17 cellular contexts compared by ENCODE assay signal in the genomic region with DNA sequence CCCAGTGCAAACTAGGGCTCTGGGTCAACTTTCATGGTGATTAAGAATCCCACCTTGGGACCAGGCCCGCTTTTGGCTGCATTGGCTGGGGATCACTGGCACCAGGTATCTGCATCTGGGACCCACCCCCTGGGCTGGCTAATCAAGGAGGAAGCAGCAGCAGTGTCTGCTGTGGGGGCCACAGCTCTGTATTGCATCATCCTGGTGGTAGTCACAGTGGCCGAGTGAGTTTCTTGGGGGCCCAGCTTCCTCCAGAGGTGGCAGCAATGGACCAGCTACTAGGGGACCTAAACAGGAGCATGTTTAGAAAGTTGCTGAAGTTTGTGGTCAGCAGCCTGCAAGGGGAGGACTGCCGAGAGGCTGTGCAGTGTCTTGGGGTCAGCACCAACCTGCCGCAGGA. TPM values are rescaled to one million over a fixed set of nuclear protein-coding genes. Genes with fewer than 3 reads are reported as not detected.
"Had no signal": no experiment of that assay in that cellular context is flagged by ENCODE, and none has a peak within 500 bp of the region (broad histone marks: within the 10 kb centered on the region; RNA-seq: fewer than 3 reads in every experiment).

No MANE protein-coding gene starts in this region.

- ATAC-seq: foreskin keratinocyte, left lung, natural killer cell, upper lobe of right lung had no signal

- H3K9me3 Mint-ChIP-seq: neural crest cell had no signal

- H3K27ac ChIP-seq: coronary artery, foreskin keratinocyte, left lung, ovary, right atrium auricular region, upper lobe of right lung had no signal

- H3K27ac Mint-ChIP-seq: endodermal cell, immature natural killer cell, mesothelial cell of epicardium, natural killer cell had no signal

- DNase-seq: effector CD4-positive, alpha-beta T cell; endodermal cell; erythroblast; foreskin keratinocyte; immature natural killer cell; left lung; natural killer cell; nucleus accumbens; ovary; small intestine; stimulated activated CD4-positive, alpha-beta T cell treated with anti-CD3 and anti-CD28 coated beads, Interleukin-12 subunit alpha, Interleukin-12 subunit beta, amount 100 ng/mL, for 4 hours; stimulated activated naive CD4-positive, alpha-beta T cell treated with Interleukin-2 at 50 U/mL for 16 hours; upper lobe of right lung had no signal

- H3K36me3 Mint-ChIP-seq: immature natural killer cell, natural killer cell had no signal

- H3K4me1 Mint-ChIP-seq: immature natural killer cell, natural killer cell, neural crest cell had no signal

- H3K4me3 Mint-ChIP-seq: endodermal cell, immature natural killer cell, mesothelial cell of epicardium, natural killer cell, neural crest cell had no signal

RNA-seq across cellular contexts. Expression of a gene that starts 15.7 kb away (rescaled TPM):
- total RNA-seq: natural killer cell, neural crest cell had no signal
